In genomic region chr7:24788075-24788474, GRCh38 we compare ENCODE assay signal across 15 cellular contexts. TPM values are rescaled to one million over a fixed set of nuclear protein-coding genes. Genes with fewer than 3 reads are reported as not detected.
DNase-seq lines count a peak whose midpoint lies in the region; ATAC-seq, FAIRE-seq and TF ChIP-seq lines count a peak whose summit lies in the region.
"Had no signal": no experiment of that assay in that cellular context is flagged by ENCODE, and none has a peak within 500 bp of the region (broad histone marks: within the 10 kb centered on the region; RNA-seq: fewer than 3 reads in every experiment).

No MANE protein-coding gene starts in this region.

- POLR2A ChIA-PET in A549 (lab: Yijun Ruan, JAX) = no interaction called here
- POLR2A ChIA-PET in CD8-positive, alpha-beta memory T cell (lab: Charles Lee) = no interaction called here

- 84% methylated on average over 9 of the region's 9 CpGs for WGBS in A549 (ENCODE audit: missing lambda C conversion rate)

- H3K27me3 ChIP-seq in RWPE2 (ENCODE audit: insufficient read depth, poor library complexity, severe bottlenecking) = no peaks in the 10 kb centered on the region
- H3K27me3 ChIP-seq in CD8-positive, alpha-beta memory T cell (ENCODE audit: insufficient read depth, low read length, poor library complexity, severe bottlenecking) = no peaks in the 10 kb centered on the region
- H3K27me3 ChIP-seq: Peyer's patch, spleen had no signal

- peaks cover 7% of the 10 kb centered on the region; the same call in 1 of the 3 replicates for H3K9me3 ChIP-seq in A549
- H3K9me3 ChIP-seq in RWPE2 (ENCODE audit: severe bottlenecking) = no peaks in the 10 kb centered on the region
- H3K9me3 ChIP-seq in CD8-positive, alpha-beta memory T cell (ENCODE audit: low read length) = no peaks in the 10 kb centered on the region
- H3K9me3 ChIP-seq: Peyer's patch had no signal

- H3K4me1 Mint-ChIP-seq in CD8-positive, alpha-beta memory T cell = no peaks in the 10 kb centered on the region
- H3K4me1 Mint-ChIP-seq: CD4-positive, alpha-beta memory T cell had no signal

- no peak overlapping the region for H3K4me2 ChIP-seq in A549

- no peak overlapping the region for H3K27ac Mint-ChIP-seq in CD8-positive, alpha-beta memory T cell
- H3K27ac Mint-ChIP-seq: CD4-positive, alpha-beta memory T cell had no signal

- TF ChIP-seq POLR2A in A549 (IDR thresholded peaks at IDR 0.05; ENCODE audit: low read length) = no peak

- TF ChIP-seq CTCF in A549 (IDR thresholded peaks at IDR 0.05) (peak; percentile 27; the same call in 1 of the 3 replicates), GM10266 (IDR thresholded peaks at IDR 0.05; ENCODE audit: control insufficient read depth, insufficient read depth, low read depth, missing control alignments) (peak; percentile 38), RWPE2 (IDR thresholded peaks at IDR 0.05; ENCODE audit: poor library complexity, severe bottlenecking) (peak; percentile 37), foreskin fibroblast (IDR thresholded peaks at IDR 0.05; ENCODE audit: low read depth, low read length) (peak; percentile 38)

- H3K4me1 ChIP-seq in A549 = peaks cover 14% of the 10 kb centered on the region
- H3K4me1 ChIP-seq in RWPE2 (ENCODE audit: insufficient read depth, poor library complexity, severe bottlenecking) = peaks cover 10% of the 10 kb centered on the region
- no peaks in the 10 kb centered on the region for H3K4me1 ChIP-seq in CD8-positive, alpha-beta memory T cell (ENCODE audit: insufficient read depth, low read length)
- H3K4me1 ChIP-seq: Peyer's patch, spleen had no signal

- no peak for TF ChIP-seq EP300 in A549 (IDR thresholded peaks at IDR 0.05)

- CTCF ChIA-PET in A549 (lab: Yijun Ruan, JAX) = interaction anchor here (1.6 to 1.8 kb wide), 3 partner anchors 11 to 191 kb away, joined by 3 to 6 read pairs (median 3); no protein-coding TSS in a partner anchor
- CTCF ChIA-PET in CD8-positive, alpha-beta memory T cell (lab: Charles Lee) = no interaction called here

- H3K27me3 Mint-ChIP-seq in CD8-positive, alpha-beta memory T cell = no peaks in the 10 kb centered on the region
- H3K27me3 Mint-ChIP-seq: CD4-positive, alpha-beta memory T cell; natural killer cell treated with Interleukin-12 subunit alpha and Interleukin-12 subunit beta and Interleukin-15 and Interleukin-18, amount 100 ng/mL, for 72 hours had no signal

- ATAC-seq in A549 = no peak
- ATAC-seq in RWPE2 (ENCODE audit: low read depth) = no peak
- no peak for ATAC-seq in GM21737 (IDR thresholded peaks at IDR 0.05; ENCODE audit: unreplicated experiment)
- ATAC-seq: activated T-cell treated with anti-CD3 and anti-CD28 coated beads, Interleukin-2, amount 50 U/mL, for 4 hours; natural killer cell treated with Interleukin-12 subunit alpha and Interleukin-12 subunit beta and Interleukin-15 and Interleukin-18, amount 100 ng/mL, for 72 hours had no signal

- FAIRE-seq in A549 (lab: Jason Lieb, UNC) = no peak
- FAIRE-seq: TTC549 had no signal

- H3K9me3 Mint-ChIP-seq in CD8-positive, alpha-beta memory T cell = no peaks in the 10 kb centered on the region
- H3K9me3 Mint-ChIP-seq: activated T-cell treated with anti-CD3 and anti-CD28 coated beads, Interleukin-2, amount 50 U/mL, for 4 hours; natural killer cell treated with Interleukin-12 subunit alpha and Interleukin-12 subunit beta and Interleukin-15 and Interleukin-18, amount 100 ng/mL, for 72 hours had no signal

- H3K4me3 ChIP-seq in A549 = no peak overlapping the region
- no peak overlapping the region for H3K4me3 ChIP-seq in RWPE2 (ENCODE audit: severe bottlenecking)
- H3K4me3 ChIP-seq in foreskin fibroblast (ENCODE audit: low read depth in 1 of 2, low read length in 2 of 2) = no peak overlapping the region
- no peak overlapping the region for H3K4me3 ChIP-seq in CD8-positive, alpha-beta memory T cell (ENCODE audit: low read length)
- H3K4me3 ChIP-seq: Peyer's patch, spleen had no signal

- H3K27ac ChIP-seq in A549 (peak overlapping the region in 1 of 2 experiments; percentile 75; a peak in 3 of 6 replicates), RWPE2 (ENCODE audit: poor library complexity, severe bottlenecking) (no peak overlapping the region)
- H3K27ac ChIP-seq in CD8-positive, alpha-beta memory T cell (ENCODE audit: low read depth, low read length) = no peak overlapping the region
- H3K27ac ChIP-seq: Peyer's patch, spleen had no signal

- DNase-seq in A549 (ENCODE audit: low read depth in 1 of 2, low spot score in 1 of 2) (no peak), GM10266 (ENCODE audit: extremely low spot score) (no peak), RWPE2 (ENCODE audit: low spot score) (no peak), foreskin fibroblast (no peak), amygdala (lab: John Stamatoyannopoulos, UW) (no peak), NCI-H1436 treated with DMSO at 0.1 percent for 48 hours (lab: John Stamatoyannopoulos, UW) (no peak)
- no peak for DNase-seq in CD8-positive, alpha-beta memory T cell
- DNase-seq: activated T-cell treated with anti-CD3 and anti-CD28 coated beads, Interleukin-2, amount 50 U/mL, for 4 hours; CD4-positive, alpha-beta memory T cell; Karpas-422; Peyer's patch; spleen had no signal

- H3K36me3 Mint-ChIP-seq in CD8-positive, alpha-beta memory T cell = peaks cover 6 to 12% (median 7%) of the 10 kb centered on the region in 3 donors

- no peak overlapping the region for H3K4me3 Mint-ChIP-seq in CD8-positive, alpha-beta memory T cell
- H3K4me3 Mint-ChIP-seq: activated T-cell treated with anti-CD3 and anti-CD28 coated beads, Interleukin-2, amount 50 U/mL, for 4 hours; CD4-positive, alpha-beta memory T cell had no signal

- H3K36me3 ChIP-seq in RWPE2 (ENCODE audit: low read depth) = no peaks in the 10 kb centered on the region
- no peaks in the 10 kb centered on the region for H3K36me3 ChIP-seq in CD8-positive, alpha-beta memory T cell (ENCODE audit: insufficient read depth, low read length)
- H3K36me3 ChIP-seq: Peyer's patch, spleen had no signal

- no peak for TF ChIP-seq RAD21 in A549 (conservative IDR thresholded peaks at IDR 0.05 in 1 of 2, IDR thresholded peaks at IDR 0.05 in 1 of 2)

TF ChIP-seq in A549, 52 proteins besides CTCF, POLR2A, EP300 and RAD21:
- TF ChIP-seq RCOR1 (IDR thresholded peaks at IDR 0.05; ENCODE audit: low read depth, low read length) (no peak), FOSL2 (IDR thresholded peaks at IDR 0.05) (no peak), FOSL2 (CRISPR knock-in tag; IDR thresholded peaks at IDR 0.05) (no peak), CBX8 (IDR thresholded peaks at IDR 0.05) (no peak), RARB (CRISPR knock-in tag; IDR thresholded peaks at IDR 0.05) (no peak), CBX2 (IDR thresholded peaks at IDR 0.05; ENCODE audit: borderline replicate concordance, low read depth) (no peak), MYC (IDR thresholded peaks at IDR 0.05; ENCODE audit: borderline replicate concordance, low read length) (no peak), KDM1A (IDR thresholded peaks at IDR 0.05; ENCODE audit: low read depth) (no peak), HEYL (CRISPR knock-in tag; IDR thresholded peaks at IDR 0.05) (no peak), TP53 (CRISPR knock-in tag; IDR thresholded peaks at IDR 0.05) (no peak), NFE2L2 (conservative IDR thresholded peaks at IDR 0.05; ENCODE audit: low read length) (no peak), HDAC2 (IDR thresholded peaks at IDR 0.05) (no peak), HOXB13 (CRISPR knock-in tag; IDR thresholded peaks at IDR 0.05; ENCODE audit: low read depth) (no peak), MAFK (IDR thresholded peaks at IDR 0.05; ENCODE audit: partially characterized antibody) (no peak), CHD2 (IDR thresholded peaks at IDR 0.05; ENCODE audit: low read length, partially characterized antibody) (no peak), ZNF302 (CRISPR knock-in tag; IDR thresholded peaks at IDR 0.05) (no peak)
- TF ChIP-seq, protein P1, sequence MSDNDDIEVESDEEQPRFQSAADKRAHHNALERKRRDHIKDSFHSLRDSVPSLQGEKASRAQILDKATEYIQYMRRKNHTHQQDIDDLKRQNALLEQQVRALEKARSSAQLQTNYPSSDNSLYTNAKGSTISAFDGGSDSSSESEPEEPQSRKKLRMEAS (IDR thresholded peaks at IDR 0.05) = no peak
TF ChIP-seq in A549: peak in this region for 0.

RNA-seq across cellular contexts. Expression of gene GSDME, which starts 30.8 kb away (rescaled TPM):
- 55.9 and 57.5 TPM in 2 replicates for polyA plus RNA-seq in A549 (2011; rRNA removed)
- polyA plus RNA-seq in A549 (2012; cell fraction: cytosol; rRNA removed) = 42.9 and 48.2 TPM in 2 replicates
- 40.3 and 55.3 TPM in 2 replicates for polyA plus RNA-seq in A549 (2012; cell fraction: nucleus; rRNA removed)
- polyA plus RNA-seq in A549 (2017; fragmentation: RNase III; extraction: RNeasy Plus Mini Kit Qiagen cat#74134 plus additional on column Dnase treatment) = 50.9 to 51.9 TPM (median 51.0 TPM) in 3 replicates
- polyA minus RNA-seq in A549 (2011; rRNA and poly(A)+ RNA removed) = 45.3 and 48.9 TPM in 2 replicates
- total RNA-seq in CD8-positive, alpha-beta memory T cell = 1 to 10 TPM; 3.7 to 3.9 TPM
- 0.26 TPM for polyA plus RNA-seq in CD8-positive, alpha-beta memory T cell

Comparison
In these comparisons a context has a peak if more than half of its experiments do, and no peak if none do; other contexts are left out.
1. RNA of gene GSDME, which starts 30.8 kb away (polyA plus RNA-seq): 40.3 to 57.5 TPM in A549; 0.26 TPM in CD8-positive, alpha-beta memory T cell (single experiment); every median in the first group is over 10 times any median in the second.
2. Peak in every context shown above with its lines, with median percentiles within 50 percentile points of each other: CTCF ChIP-seq.